Comparison of ENCODE assay signal across 2 cellular contexts in the genomic region with DNA sequence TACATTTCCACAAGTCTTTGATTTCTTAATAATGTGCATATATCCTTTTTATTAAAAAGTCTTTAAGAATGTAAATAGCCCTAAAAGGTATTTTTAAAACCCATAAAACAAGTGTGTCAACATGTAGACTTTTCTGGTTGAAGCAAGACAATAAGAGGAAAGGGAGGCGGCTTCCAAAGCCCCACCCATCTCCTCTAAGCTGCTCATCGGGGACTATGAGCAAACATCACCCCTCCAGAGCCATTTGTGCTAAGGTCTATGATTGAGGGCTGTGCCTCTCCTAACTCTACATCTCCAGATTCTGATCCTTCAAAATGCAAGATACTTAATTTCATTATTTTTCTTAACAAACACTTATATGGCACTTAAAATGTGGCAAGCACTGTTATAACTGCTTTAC.
TF ChIP-seq lines count a peak whose summit lies in the region.

No MANE protein-coding gene starts in this region.

TF ChIP-seq in HEK293, 187 proteins besides CTCF, POLR2A, EP300 and RAD21:
- TF ChIP-seq, protein P1, sequence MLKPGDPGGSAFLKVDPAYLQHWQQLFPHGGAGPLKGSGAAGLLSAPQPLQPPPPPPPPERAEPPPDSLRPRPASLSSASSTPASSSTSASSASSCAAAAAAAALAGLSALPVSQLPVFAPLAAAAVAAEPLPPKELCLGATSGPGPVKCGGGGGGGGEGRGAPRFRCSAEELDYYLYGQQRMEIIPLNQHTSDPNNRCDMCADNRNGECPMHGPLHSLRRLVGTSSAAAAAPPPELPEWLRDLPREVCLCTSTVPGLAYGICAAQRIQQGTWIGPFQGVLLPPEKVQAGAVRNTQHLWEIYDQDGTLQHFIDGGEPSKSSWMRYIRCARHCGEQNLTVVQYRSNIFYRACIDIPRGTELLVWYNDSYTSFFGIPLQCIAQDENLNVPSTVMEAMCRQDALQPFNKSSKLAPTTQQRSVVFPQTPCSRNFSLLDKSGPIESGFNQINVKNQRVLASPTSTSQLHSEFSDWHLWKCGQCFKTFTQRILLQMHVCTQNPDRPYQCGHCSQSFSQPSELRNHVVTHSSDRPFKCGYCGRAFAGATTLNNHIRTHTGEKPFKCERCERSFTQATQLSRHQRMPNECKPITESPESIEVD (tag by site-specific recombination; IDR thresholded peaks at IDR 0.05) = peak; percentile 43; the same call in 1 of the 2 replicates
- no peak for TF ChIP-seq ZNF654 (tag by site-specific recombination; IDR thresholded peaks at IDR 0.05; ENCODE audit: low read depth)
- TF ChIP-seq, protein P2, sequence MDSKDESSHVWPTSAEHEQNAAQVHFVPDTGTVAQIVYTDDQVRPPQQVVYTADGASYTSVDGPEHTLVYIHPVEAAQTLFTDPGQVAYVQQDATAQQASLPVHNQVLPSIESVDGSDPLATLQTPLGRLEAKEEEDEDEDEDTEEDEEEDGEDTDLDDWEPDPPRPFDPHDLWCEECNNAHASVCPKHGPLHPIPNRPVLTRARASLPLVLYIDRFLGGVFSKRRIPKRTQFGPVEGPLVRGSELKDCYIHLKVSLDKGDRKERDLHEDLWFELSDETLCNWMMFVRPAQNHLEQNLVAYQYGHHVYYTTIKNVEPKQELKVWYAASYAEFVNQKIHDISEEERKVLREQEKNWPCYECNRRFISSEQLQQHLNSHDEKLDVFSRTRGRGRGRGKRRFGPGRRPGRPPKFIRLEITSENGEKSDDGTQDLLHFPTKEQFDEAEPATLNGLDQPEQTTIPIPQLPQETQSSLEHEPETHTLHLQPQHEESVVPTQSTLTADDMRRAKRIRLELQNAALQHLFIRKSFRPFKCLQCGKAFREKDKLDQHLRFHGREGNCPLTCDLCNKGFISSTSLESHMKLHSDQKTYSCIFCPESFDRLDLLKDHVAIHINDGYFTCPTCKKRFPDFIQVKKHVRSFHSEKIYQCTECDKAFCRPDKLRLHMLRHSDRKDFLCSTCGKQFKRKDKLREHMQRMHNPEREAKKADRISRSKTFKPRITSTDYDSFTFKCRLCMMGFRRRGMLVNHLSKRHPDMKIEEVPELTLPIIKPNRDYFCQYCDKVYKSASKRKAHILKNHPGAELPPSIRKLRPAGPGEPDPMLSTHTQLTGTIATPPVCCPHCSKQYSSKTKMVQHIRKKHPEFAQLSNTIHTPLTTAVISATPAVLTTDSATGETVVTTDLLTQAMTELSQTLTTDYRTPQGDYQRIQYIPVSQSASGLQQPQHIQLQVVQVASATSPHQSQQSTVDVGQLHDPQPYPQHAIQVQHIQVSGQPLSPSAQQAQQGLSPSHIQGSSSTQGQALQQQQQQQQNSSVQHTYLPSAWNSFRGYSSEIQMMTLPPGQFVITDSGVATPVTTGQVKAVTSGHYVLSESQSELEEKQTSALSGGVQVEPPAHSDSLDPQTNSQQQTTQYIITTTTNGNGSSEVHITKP (tag by site-specific recombination; IDR thresholded peaks at IDR 0.05) = 0 out of 2 replicates have a peak, but pooled peaks have one; percentile 24
- 0 out of 2 replicates have a peak, but pooled peaks have one; percentile 20 for TF ChIP-seq SP3 (tag by site-specific recombination; IDR thresholded peaks at IDR 0.05)

TF ChIP-seq in endothelial cell of umbilical vein, 7 proteins besides CTCF, POLR2A, EP300 and RAD21:
- TF ChIP-seq JUN (IDR thresholded peaks at IDR 0.05; ENCODE audit: borderline replicate concordance, insufficient read depth, insufficient read length, low read depth) = no peak
